In the genomic region with DNA sequence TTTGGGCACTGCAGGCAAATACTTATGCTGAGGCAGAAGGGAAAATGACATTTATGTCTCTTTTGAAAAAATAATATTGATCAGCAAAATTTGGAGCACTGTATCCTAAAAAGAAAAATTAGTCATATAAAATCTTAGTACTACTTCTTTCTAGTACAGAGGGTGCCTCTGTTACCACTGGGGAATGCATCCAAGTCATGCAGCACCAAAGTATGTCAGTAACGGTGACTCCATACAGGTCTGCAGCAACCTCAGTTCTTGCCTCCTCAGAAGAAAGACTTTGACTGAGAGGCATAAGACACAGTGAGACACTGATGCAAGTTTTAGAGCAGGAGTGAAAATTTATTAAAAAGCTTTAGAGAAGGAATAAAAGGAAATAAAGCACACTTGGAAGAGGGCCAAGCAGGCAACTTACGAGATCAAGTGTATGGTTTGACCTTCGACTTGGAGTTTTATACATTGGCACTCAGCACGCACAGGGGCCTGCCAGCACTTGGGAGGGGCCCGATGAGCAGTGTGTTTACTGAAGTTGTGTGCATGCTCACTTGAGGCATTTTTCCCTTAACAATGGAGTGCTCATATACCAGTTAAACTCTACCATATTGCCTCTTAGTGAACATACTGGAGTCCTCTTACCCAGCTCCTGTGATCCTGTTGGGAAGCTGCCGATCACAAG, we compare ENCODE assay signal across 19 cellular contexts.
A peak's percentile ranks its signal among the peaks of the same experiment; 100 is the strongest.
DNase-seq lines count a peak whose midpoint lies in the region; ATAC-seq and TF ChIP-seq lines count a peak whose summit lies in the region.
"Had no signal": no experiment of that assay in that cellular context is flagged by ENCODE, and none has a peak within 500 bp of the region (broad histone marks: within the 10 kb centered on the region; RNA-seq: fewer than 3 reads in every experiment).

No MANE protein-coding gene starts in this region.

- H3K36me3 Mint-ChIP-seq in stimulated activated effector memory CD8-positive, alpha-beta T cell treated with anti-CD3 and anti-CD28 coated beads, Interleukin-12 subunit alpha, Interleukin-12 subunit beta, amount 100 ng/mL, for 72 hours = no peaks in the 10 kb centered on the region
- H3K36me3 Mint-ChIP-seq: CD4-positive, alpha-beta memory T cell had no signal

- 62% methylated on average over 6 of the region's 6 CpGs for WGBS in suprapubic skin

- H3K36me3 ChIP-seq in suprapubic skin = no peaks in the 10 kb centered on the region

- no peaks in the 10 kb centered on the region for H3K9me3 ChIP-seq in suprapubic skin
- H3K9me3 ChIP-seq: A549 had no signal

- H3K4me3 Mint-ChIP-seq in stimulated activated effector memory CD8-positive, alpha-beta T cell treated with anti-CD3 and anti-CD28 coated beads, Interleukin-12 subunit alpha, Interleukin-12 subunit beta, amount 100 ng/mL, for 72 hours = no peak overlapping the region
- H3K4me3 Mint-ChIP-seq: CD4-positive, alpha-beta memory T cell had no signal

- in situ Hi-C loops in ACHN (cut with HindIII; ENCODE audit: low pct_ligation_motif_present, low pct_unique_long_range_greater_than_20kb, low sequenced_read_pairs) = no loop called here

- H3K27ac Mint-ChIP-seq in stimulated activated effector memory CD8-positive, alpha-beta T cell treated with anti-CD3 and anti-CD28 coated beads, Interleukin-12 subunit alpha, Interleukin-12 subunit beta, amount 100 ng/mL, for 72 hours = no peak overlapping the region
- H3K27ac Mint-ChIP-seq: CD4-positive, alpha-beta memory T cell had no signal

- no peaks in the 10 kb centered on the region for H3K4me1 ChIP-seq in suprapubic skin
- H3K4me1 ChIP-seq: A549 had no signal

- no peak for TF ChIP-seq EP300 in suprapubic skin (IDR thresholded peaks at IDR 0.05)

- H3K4me3 ChIP-seq in suprapubic skin = no peak overlapping the region
- H3K4me3 ChIP-seq: A549, GM23248 had no signal

- no peaks in the 10 kb centered on the region for H3K27me3 ChIP-seq in suprapubic skin

- peak; percentile 16 for ATAC-seq in stimulated activated effector memory CD8-positive, alpha-beta T cell treated with anti-CD3 and anti-CD28 coated beads, Interleukin-12 subunit alpha, Interleukin-12 subunit beta, amount 100 ng/mL, for 72 hours
- no peak for ATAC-seq in GM21447 (IDR thresholded peaks at IDR 0.05; ENCODE audit: unreplicated experiment)
- ATAC-seq: A549 had no signal

- peak; percentile 4 for DNase-seq in ACHN
- peak; percentile 4 for DNase-seq in astrocyte of the hippocampus (ENCODE audit: low read depth, low spot score)
- DNase-seq in renal cortical epithelial cell (ENCODE audit: low read depth) = peak; percentile 3
- no peak for DNase-seq in stimulated activated effector memory CD8-positive, alpha-beta T cell treated with anti-CD3 and anti-CD28 coated beads, Interleukin-12 subunit alpha, Interleukin-12 subunit beta, amount 100 ng/mL, for 72 hours (ENCODE audit: low spot score in 2 of 2)
- DNase-seq in NCI-H510A (lab: John Stamatoyannopoulos, UW) = no peak
- DNase-seq in suprapubic skin (ENCODE audit: low spot score in 2 of 2) = no peak
- DNase-seq: 8988T; C1 segment of cervical spinal cord; Calu3; CD4-positive, alpha-beta memory T cell; COR-L47; DMS53; DMS79 treated with DMSO at 0.1 percent for 48 hours; GF-D8; GM23248; H7; HCEC 1CT had no signal

- TF ChIP-seq CTCF in suprapubic skin (IDR thresholded peaks at IDR 0.05) = no peak

- H3K4me1 Mint-ChIP-seq in stimulated activated effector memory CD8-positive, alpha-beta T cell treated with anti-CD3 and anti-CD28 coated beads, Interleukin-12 subunit alpha, Interleukin-12 subunit beta, amount 100 ng/mL, for 72 hours = no peaks in the 10 kb centered on the region
- H3K4me1 Mint-ChIP-seq: CD4-positive, alpha-beta memory T cell had no signal

- peaks cover 17% of the 10 kb centered on the region for H3K9me3 Mint-ChIP-seq in stimulated activated effector memory CD8-positive, alpha-beta T cell treated with anti-CD3 and anti-CD28 coated beads, Interleukin-12 subunit alpha, Interleukin-12 subunit beta, amount 100 ng/mL, for 72 hours

- H3K27ac ChIP-seq in suprapubic skin = no peak overlapping the region
- H3K27ac ChIP-seq: A549, GM23248 had no signal

- TF ChIP-seq POLR2A in suprapubic skin (IDR thresholded peaks at IDR 0.05) = no peak

Comparison
In these comparisons a context has a peak if more than half of its experiments do, and no peak if none do; other contexts are left out.
1. DNase-seq: peak in ACHN (single experiment), astrocyte of the hippocampus (single experiment) and renal cortical epithelial cell (single experiment); none in stimulated activated effector memory CD8-positive, alpha-beta T cell treated with anti-CD3 and anti-CD28 coated beads, Interleukin-12 subunit alpha, Interleukin-12 subunit beta, amount 100 ng/mL, for 72 hours (0 of 2), NCI-H510A (single experiment) and suprapubic skin (0 of 2).